ENCODE assay signal across 1 cellular context in genomic region chr1:10396870-10397269, GRCh38.
TF ChIP-seq lines count a peak whose summit lies in the region.

No MANE protein-coding gene starts in this region.

TF ChIP-seq in endothelial cell of umbilical vein, 7 proteins besides CTCF, POLR2A, EP300 and RAD21 (continued from another document):
- TF ChIP-seq EZH2 (IDR thresholded peaks at IDR 0.05; ENCODE audit: borderline replicate concordance, low read depth, low read length, severe bottlenecking) (no peak), MYC (IDR thresholded peaks at IDR 0.05; ENCODE audit: low read depth, low read length) (no peak), GATA2 (IDR thresholded peaks at IDR 0.05; ENCODE audit: insufficient read depth, insufficient read length, low read depth, low read length) (no peak), FOS (IDR thresholded peaks at IDR 0.05; ENCODE audit: borderline replicate concordance, insufficient read depth, low read length) (no peak), JUN (IDR thresholded peaks at IDR 0.05; ENCODE audit: borderline replicate concordance, insufficient read depth, insufficient read length, low read depth) (no peak), MAX (IDR thresholded peaks at IDR 0.05; ENCODE audit: insufficient read depth, insufficient read length) (no peak)
TF ChIP-seq in endothelial cell of umbilical vein: peak in this region for 0.
